ENCODE assay signal across 8 cellular contexts in the genomic region with DNA sequence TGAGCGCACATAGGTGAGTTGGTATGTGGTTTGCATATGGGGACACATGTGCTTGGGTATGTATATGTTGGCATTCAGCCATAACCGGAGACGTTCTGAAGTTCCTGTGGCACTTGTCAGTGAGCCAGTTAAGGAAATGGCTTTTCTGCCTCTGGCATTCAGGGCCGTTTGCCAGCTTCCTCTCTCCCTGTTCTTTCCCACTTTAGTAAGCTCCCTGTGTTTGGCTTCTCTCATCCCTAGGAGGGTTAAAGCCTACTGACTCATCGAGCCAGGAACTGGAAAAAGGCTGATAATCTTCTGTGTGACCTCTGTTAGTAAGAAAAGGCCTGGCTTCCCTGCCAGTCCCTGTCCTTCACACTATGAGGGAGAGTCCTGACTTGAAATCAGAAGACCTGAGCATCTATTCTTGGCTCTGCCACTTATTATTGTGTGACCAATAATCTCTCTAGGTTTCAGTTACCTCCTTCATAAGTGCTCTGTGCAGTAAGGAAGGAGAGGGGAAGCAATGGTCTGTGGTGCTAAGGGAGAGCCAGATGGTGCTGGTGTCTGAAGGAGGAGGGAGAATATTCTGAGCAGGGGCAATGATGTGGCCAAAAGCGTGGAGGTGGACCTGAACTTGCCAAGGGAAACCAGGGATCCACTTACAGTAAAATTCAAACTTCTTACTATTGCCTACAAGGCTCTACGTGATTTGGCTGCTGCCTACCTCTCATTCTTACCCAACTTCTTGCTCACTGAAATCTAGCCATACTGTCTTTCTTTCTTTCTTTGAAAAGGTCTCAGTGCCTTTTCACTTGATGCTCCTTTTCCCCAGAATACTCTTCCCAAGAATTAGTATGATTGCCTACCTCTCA.
DNase-seq lines count a peak whose midpoint lies in the region; ATAC-seq and TF ChIP-seq lines count a peak whose summit lies in the region.

No MANE protein-coding gene starts in this region.

- no peaks in the 10 kb centered on the region for H3K9me3 Mint-ChIP-seq in activated T-cell treated with anti-CD3 and anti-CD28 coated beads, Interleukin-2, amount 50 U/mL, for 24 hours

- ATAC-seq in SK-N-SH treated with all-trans-retinoic acid at 6 μM for 48 hours: peak; percentile 97
- ATAC-seq in HG03565 (IDR thresholded peaks at IDR 0.05; ENCODE audit: unreplicated experiment): no peak
- no peak for ATAC-seq in GM18867 (IDR thresholded peaks at IDR 0.05; ENCODE audit: unreplicated experiment)

- peak overlapping the region; percentile 22 for H3K27ac Mint-ChIP-seq in activated T-cell treated with anti-CD3 and anti-CD28 coated beads, Interleukin-2, amount 50 U/mL, for 24 hours

- peaks cover 7% of the 10 kb centered on the region for H3K4me1 Mint-ChIP-seq in activated T-cell treated with anti-CD3 and anti-CD28 coated beads, Interleukin-2, amount 50 U/mL, for 24 hours (ENCODE audit: low read depth)

- no peak overlapping the region for H3K4me3 ChIP-seq in fibroblast of pulmonary artery (replicated peaks; ENCODE audit: low read depth, low read length)

- no peaks in the 10 kb centered on the region for H3K36me3 Mint-ChIP-seq in activated T-cell treated with anti-CD3 and anti-CD28 coated beads, Interleukin-2, amount 50 U/mL, for 24 hours (ENCODE audit: low read depth)

- DNase-seq in activated T-cell treated with anti-CD3 and anti-CD28 coated beads, Interleukin-2, amount 50 U/mL, for 24 hours: no peak
- no peak for DNase-seq in activated T-cell treated with anti-CD3 and anti-CD28 coated beads, Interleukin-2, amount 50 U/mL, for 1 hour
- peak; percentile 88 for DNase-seq in fibroblast of pulmonary artery (ENCODE audit: low read depth)
- DNase-seq in pons (ENCODE audit: low spot score): peak; percentile 32
- no peak for DNase-seq in putamen (ENCODE audit: low spot score)

- TF ChIP-seq CTCF in fibroblast of pulmonary artery (IDR thresholded peaks at IDR 0.05; ENCODE audit: low read length, missing control alignments): no peak

- H3K27me3 Mint-ChIP-seq in activated T-cell treated with anti-CD3 and anti-CD28 coated beads, Interleukin-2, amount 50 U/mL, for 24 hours: no peaks in the 10 kb centered on the region

- H3K4me3 Mint-ChIP-seq in activated T-cell treated with anti-CD3 and anti-CD28 coated beads, Interleukin-2, amount 50 U/mL, for 24 hours: no peak overlapping the region

TF ChIP-seq in SK-N-SH treated with all-trans-retinoic acid at 6 μM for 48 hours, 23 proteins besides CTCF, POLR2A, EP300 and RAD21:
- TF ChIP-seq, protein P1, sequence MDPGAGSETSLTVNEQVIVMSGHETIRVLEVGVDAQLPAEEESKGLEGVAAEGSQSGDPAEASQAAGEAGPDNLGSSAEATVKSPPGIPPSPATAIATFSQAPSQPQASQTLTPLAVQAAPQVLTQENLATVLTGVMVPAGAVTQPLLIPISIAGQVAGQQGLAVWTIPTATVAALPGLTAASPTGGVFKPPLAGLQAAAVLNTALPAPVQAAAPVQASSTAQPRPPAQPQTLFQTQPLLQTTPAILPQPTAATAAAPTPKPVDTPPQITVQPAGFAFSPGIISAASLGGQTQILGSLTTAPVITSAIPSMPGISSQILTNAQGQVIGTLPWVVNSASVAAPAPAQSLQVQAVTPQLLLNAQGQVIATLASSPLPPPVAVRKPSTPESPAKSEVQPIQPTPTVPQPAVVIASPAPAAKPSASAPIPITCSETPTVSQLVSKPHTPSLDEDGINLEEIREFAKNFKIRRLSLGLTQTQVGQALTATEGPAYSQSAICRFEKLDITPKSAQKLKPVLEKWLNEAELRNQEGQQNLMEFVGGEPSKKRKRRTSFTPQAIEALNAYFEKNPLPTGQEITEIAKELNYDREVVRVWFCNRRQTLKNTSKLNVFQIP (CRISPR knock-in tag; IDR thresholded peaks at IDR 0.05; ENCODE audit: borderline replicate concordance, low read depth): no peak
- TF ChIP-seq BACH2 (CRISPR knock-in tag; IDR thresholded peaks at IDR 0.05; ENCODE audit: borderline replicate concordance) (no peak), TOX (CRISPR knock-in tag; IDR thresholded peaks at IDR 0.05; ENCODE audit: borderline replicate concordance) (no peak), ZNF70 (CRISPR knock-in tag; IDR thresholded peaks at IDR 0.05) (no peak), OSR1 (CRISPR knock-in tag; IDR thresholded peaks at IDR 0.05) (no peak), ARNTL (CRISPR knock-in tag; IDR thresholded peaks at IDR 0.05; ENCODE audit: borderline replicate concordance, low read depth) (no peak), RARB (CRISPR knock-in tag; IDR thresholded peaks at IDR 0.05) (no peak), ISL1 (CRISPR knock-in tag; IDR thresholded peaks at IDR 0.05) (peak; percentile 46; the same call in 1 of the 2 replicates), ZNF8 (CRISPR knock-in tag; IDR thresholded peaks at IDR 0.05) (no peak), GLIS3 (CRISPR knock-in tag; IDR thresholded peaks at IDR 0.05) (no peak), CSDC2 (CRISPR knock-in tag; IDR thresholded peaks at IDR 0.05) (no peak), ESRRG (CRISPR knock-in tag; IDR thresholded peaks at IDR 0.05) (no peak), ZFP3 (CRISPR knock-in tag; IDR thresholded peaks at IDR 0.05) (0 out of 2 replicates have a peak, but pooled peaks have one; percentile 51)
- TF ChIP-seq, protein P2, sequence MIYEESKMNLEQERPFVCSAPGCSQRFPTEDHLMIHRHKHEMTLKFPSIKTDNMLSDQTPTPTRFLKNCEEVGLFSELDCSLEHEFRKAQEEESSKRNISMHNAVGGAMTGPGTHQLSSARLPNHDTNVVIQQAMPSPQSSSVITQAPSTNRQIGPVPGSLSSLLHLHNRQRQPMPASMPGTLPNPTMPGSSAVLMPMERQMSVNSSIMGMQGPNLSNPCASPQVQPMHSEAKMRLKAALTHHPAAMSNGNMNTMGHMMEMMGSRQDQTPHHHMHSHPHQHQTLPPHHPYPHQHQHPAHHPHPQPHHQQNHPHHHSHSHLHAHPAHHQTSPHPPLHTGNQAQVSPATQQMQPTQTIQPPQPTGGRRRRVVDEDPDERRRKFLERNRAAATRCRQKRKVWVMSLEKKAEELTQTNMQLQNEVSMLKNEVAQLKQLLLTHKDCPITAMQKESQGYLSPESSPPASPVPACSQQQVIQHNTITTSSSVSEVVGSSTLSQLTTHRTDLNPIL (CRISPR knock-in tag; IDR thresholded peaks at IDR 0.05; ENCODE audit: low read depth): no peak
- TF ChIP-seq, protein P3, sequence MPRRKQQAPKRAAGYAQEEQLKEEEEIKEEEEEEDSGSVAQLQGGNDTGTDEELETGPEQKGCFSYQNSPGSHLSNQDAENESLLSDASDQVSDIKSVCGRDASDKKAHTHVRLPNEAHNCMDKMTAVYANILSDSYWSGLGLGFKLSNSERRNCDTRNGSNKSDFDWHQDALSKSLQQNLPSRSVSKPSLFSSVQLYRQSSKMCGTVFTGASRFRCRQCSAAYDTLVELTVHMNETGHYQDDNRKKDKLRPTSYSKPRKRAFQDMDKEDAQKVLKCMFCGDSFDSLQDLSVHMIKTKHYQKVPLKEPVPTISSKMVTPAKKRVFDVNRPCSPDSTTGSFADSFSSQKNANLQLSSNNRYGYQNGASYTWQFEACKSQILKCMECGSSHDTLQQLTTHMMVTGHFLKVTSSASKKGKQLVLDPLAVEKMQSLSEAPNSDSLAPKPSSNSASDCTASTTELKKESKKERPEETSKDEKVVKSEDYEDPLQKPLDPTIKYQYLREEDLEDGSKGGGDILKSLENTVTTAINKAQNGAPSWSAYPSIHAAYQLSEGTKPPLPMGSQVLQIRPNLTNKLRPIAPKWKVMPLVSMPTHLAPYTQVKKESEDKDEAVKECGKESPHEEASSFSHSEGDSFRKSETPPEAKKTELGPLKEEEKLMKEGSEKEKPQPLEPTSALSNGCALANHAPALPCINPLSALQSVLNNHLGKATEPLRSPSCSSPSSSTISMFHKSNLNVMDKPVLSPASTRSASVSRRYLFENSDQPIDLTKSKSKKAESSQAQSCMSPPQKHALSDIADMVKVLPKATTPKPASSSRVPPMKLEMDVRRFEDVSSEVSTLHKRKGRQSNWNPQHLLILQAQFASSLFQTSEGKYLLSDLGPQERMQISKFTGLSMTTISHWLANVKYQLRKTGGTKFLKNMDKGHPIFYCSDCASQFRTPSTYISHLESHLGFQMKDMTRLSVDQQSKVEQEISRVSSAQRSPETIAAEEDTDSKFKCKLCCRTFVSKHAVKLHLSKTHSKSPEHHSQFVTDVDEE (CRISPR knock-in tag; IDR thresholded peaks at IDR 0.05): no peak
- TF ChIP-seq, protein P4, sequence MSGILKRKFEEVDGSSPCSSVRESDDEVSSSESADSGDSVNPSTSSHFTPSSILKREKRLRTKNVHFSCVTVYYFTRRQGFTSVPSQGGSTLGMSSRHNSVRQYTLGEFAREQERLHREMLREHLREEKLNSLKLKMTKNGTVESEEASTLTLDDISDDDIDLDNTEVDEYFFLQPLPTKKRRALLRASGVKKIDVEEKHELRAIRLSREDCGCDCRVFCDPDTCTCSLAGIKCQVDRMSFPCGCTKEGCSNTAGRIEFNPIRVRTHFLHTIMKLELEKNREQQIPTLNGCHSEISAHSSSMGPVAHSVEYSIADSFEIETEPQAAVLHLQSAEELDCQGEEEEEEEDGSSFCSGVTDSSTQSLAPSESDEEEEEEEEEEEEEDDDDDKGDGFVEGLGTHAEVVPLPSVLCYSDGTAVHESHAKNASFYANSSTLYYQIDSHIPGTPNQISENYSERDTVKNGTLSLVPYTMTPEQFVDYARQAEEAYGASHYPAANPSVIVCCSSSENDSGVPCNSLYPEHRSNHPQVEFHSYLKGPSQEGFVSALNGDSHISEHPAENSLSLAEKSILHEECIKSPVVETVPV (CRISPR knock-in tag; IDR thresholded peaks at IDR 0.05): no peak

Comparison
In these comparisons a context has a peak if more than half of its experiments do, and no peak if none do; other contexts are left out.
1. DNase-seq: peak in fibroblast of pulmonary artery (single experiment) and pons (single experiment); none in activated T-cell treated with anti-CD3 and anti-CD28 coated beads, Interleukin-2, amount 50 U/mL, for 24 hours (single experiment), activated T-cell treated with anti-CD3 and anti-CD28 coated beads, Interleukin-2, amount 50 U/mL, for 1 hour (single experiment) and putamen (single experiment).